ENCODE assay signal across 16 cellular contexts in the genomic region with DNA sequence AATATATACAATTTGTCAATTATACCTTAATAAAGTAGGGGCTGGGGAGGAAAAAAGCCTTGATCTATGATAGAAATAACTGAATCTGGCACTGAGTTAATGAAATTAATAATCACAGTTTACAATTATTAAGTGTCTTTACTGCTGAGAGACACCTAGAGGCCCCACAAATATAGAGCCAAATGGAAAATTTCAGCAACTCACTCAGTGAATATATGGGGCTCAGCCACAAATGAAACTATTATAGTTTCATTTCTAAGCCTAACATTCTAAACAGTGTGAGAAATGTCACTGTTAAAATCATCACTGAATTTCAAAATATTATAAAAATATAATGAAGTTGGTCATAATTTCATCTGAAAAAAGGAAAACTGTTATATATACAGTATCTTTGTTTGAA.
"Had no signal": no experiment of that assay in that cellular context is flagged by ENCODE, and none has a peak within 500 bp of the region (broad histone marks: within the 10 kb centered on the region; RNA-seq: fewer than 3 reads in every experiment).

No MANE protein-coding gene starts in this region.

- DNase-seq: activated T-cell treated with anti-CD3 and anti-CD28 coated beads, Interleukin-2, amount 50 U/mL, for 1 hour; aorta; caudate nucleus; effector CD4-positive, alpha-beta T cell; erythroblast; foreskin melanocyte; left lung; naive thymus-derived CD4-positive, alpha-beta T cell; occipital lobe; posterior cingulate gyrus; right lobe of liver; stimulated activated CD4-positive, alpha-beta T cell treated with anti-CD3 and anti-CD28 coated beads, Interleukin-1b, Interleukin-23, amount 100 ng/mL, for 48 hours; stomach had no signal

- ATAC-seq: activated naive CD4-positive, alpha-beta T cell treated with anti-CD3 and anti-CD28 coated beads, Interleukin-2, amount 50 U/mL, for 72 hours; activated T-helper 17 cell treated with anti-CD3 and anti-CD28 coated beads, Interleukin-2, amount 50 U/mL, for 72 hours; left lung; naive thymus-derived CD4-positive, alpha-beta T cell; right lobe of liver; stimulated activated effector memory CD8-positive, alpha-beta T cell treated with anti-CD3 and anti-CD28 coated beads, Interleukin-12 subunit alpha, Interleukin-12 subunit beta, amount 100 ng/mL, for 72 hours had no signal
